Comparison of ENCODE assay signal across 16 cellular contexts in genomic region chr6:165985926-165986646, GRCh38.
DNase-seq lines count a peak whose midpoint lies in the region; ATAC-seq and TF ChIP-seq lines count a peak whose summit lies in the region.
"Had no signal": no experiment of that assay in that cellular context is flagged by ENCODE, and none has a peak within 500 bp of the region (broad histone marks: within the 10 kb centered on the region; RNA-seq: fewer than 3 reads in every experiment).

No MANE protein-coding gene starts in this region.

- H4K20me1 ChIP-seq in smooth muscle cell (ENCODE audit: low read depth): no peaks in the 10 kb centered on the region
- no peaks in the 10 kb centered on the region for H4K20me1 ChIP-seq in hepatocyte (ENCODE audit: insufficient read depth, poor library complexity, severe bottlenecking)
- no peaks in the 10 kb centered on the region for H4K20me1 ChIP-seq in Karpas-422 (ENCODE audit: insufficient read depth, low read depth, low read length)

- no peaks in the 10 kb centered on the region for H3F3A ChIP-seq in smooth muscle cell (ENCODE audit: low read depth)

- no peaks in the 10 kb centered on the region for H3K36me3 ChIP-seq in iPS-15b (ENCODE audit: control insufficient read depth, insufficient read depth, low read length)
- H3K36me3 ChIP-seq in smooth muscle cell (ENCODE audit: low read depth): no peaks in the 10 kb centered on the region
- H3K36me3 ChIP-seq in hepatocyte (replicated peaks; ENCODE audit: insufficient read depth, low read depth): no peaks in the 10 kb centered on the region
- H3K36me3 ChIP-seq in Karpas-422 (ENCODE audit: insufficient read depth, low read length): no peaks in the 10 kb centered on the region
- H3K36me3 ChIP-seq: spleen, transverse colon had no signal

- TF ChIP-seq CTCF in HFFc6 (IDR thresholded peaks at IDR 0.05): no peak
- no peak for TF ChIP-seq CTCF in brain (conservative IDR thresholded peaks at IDR 0.05)
- TF ChIP-seq CTCF in smooth muscle cell (IDR thresholded peaks at IDR 0.05; ENCODE audit: borderline replicate concordance, insufficient read depth, poor library complexity, severe bottlenecking): no peak
- no peak for TF ChIP-seq CTCF in hepatocyte (IDR thresholded peaks at IDR 0.05; ENCODE audit: poor library complexity)

- no peak overlapping the region for H2AFZ ChIP-seq in smooth muscle cell (ENCODE audit: low read depth)
- H2AFZ ChIP-seq in hepatocyte: no peak overlapping the region
- H2AFZ ChIP-seq in Karpas-422 (ENCODE audit: low read length): no peak overlapping the region

- peak overlapping the region; percentile 90 for H3K4me2 ChIP-seq in smooth muscle cell
- H3K4me2 ChIP-seq in hepatocyte: no peak overlapping the region
- H3K4me2 ChIP-seq in Karpas-422 (ENCODE audit: low read depth, low read length, poor library complexity, severe bottlenecking): no peak overlapping the region
- H3K4me2 ChIP-seq: SK-N-SH had no signal

- H3K4me1 Mint-ChIP-seq in HFFc6 (ENCODE audit: low read depth) (no peaks in the 10 kb centered on the region), brain (peaks cover 46% of the 10 kb centered on the region)

- peak overlapping the region; percentile 65 for H3K4me3 ChIP-seq in iPS-15b (ENCODE audit: low read depth, low read length)
- peak overlapping the region; percentile 51 for H3K4me3 ChIP-seq in smooth muscle cell
- H3K4me3 ChIP-seq in hepatocyte: no peak overlapping the region
- no peak overlapping the region for H3K4me3 ChIP-seq in Karpas-422 (ENCODE audit: low read length)

- WGBS in smooth muscle cell (ENCODE audit: low lambda C conversion rate): 9% methylated on average over 9 of the region's 17 CpGs
- WGBS in hepatocyte (ENCODE audit: low lambda C conversion rate, missing lambda C conversion rate): 8% methylated on average over 10 of the region's 17 CpGs

- peaks cover 1% of the 10 kb centered on the region for H3K27me3 Mint-ChIP-seq in HFFc6 (ENCODE audit: insufficient read depth)
- H3K27me3 Mint-ChIP-seq in brain: peaks cover 78% of the 10 kb centered on the region

- ATAC-seq in GM21619 (IDR thresholded peaks at IDR 0.05; ENCODE audit: unreplicated experiment): no peak
- ATAC-seq: natural killer cell had no signal

- no peak overlapping the region for H3K27ac Mint-ChIP-seq in HFFc6
- peak overlapping the region in 3 of 5 experiments; percentile 51 to 95 (median 68) for H3K27ac Mint-ChIP-seq in brain
- H3K27ac Mint-ChIP-seq: natural killer cell had no signal

- no peaks in the 10 kb centered on the region for H3K9me3 ChIP-seq in iPS-15b (ENCODE audit: control insufficient read depth, insufficient read depth, low read length)
- H3K9me3 ChIP-seq in smooth muscle cell (replicated peaks; ENCODE audit: low read depth): no peaks in the 10 kb centered on the region
- H3K9me3 ChIP-seq in hepatocyte (ENCODE audit: low read depth): no peaks in the 10 kb centered on the region
- H3K9me3 ChIP-seq in Karpas-422 (ENCODE audit: low read length): no peaks in the 10 kb centered on the region
- H3K9me3 ChIP-seq: SK-N-SH, spleen, transverse colon had no signal

- H3K9me2 ChIP-seq in hepatocyte (replicated peaks; ENCODE audit: insufficient read depth) (no peaks in the 10 kb centered on the region), Karpas-422 (replicated peaks; ENCODE audit: insufficient read depth, low read length) (no peaks in the 10 kb centered on the region)
- H3K9me2 ChIP-seq: SK-N-SH had no signal

- H3K36me3 Mint-ChIP-seq in HFFc6 (ENCODE audit: low read depth): no peaks in the 10 kb centered on the region
- no peaks in the 10 kb centered on the region for H3K36me3 Mint-ChIP-seq in brain
- H3K36me3 Mint-ChIP-seq: natural killer cell had no signal

- H3K9me3 Mint-ChIP-seq in HFFc6 (peaks cover 20% of the 10 kb centered on the region), brain (peaks cover 0 to 7% (median 3%) of the 10 kb centered on the region in 5 experiments)
- H3K9me3 Mint-ChIP-seq: natural killer cell had no signal

- H3K27ac ChIP-seq in smooth muscle cell (ENCODE audit: low read depth) (no peak overlapping the region), hepatocyte (no peak overlapping the region), Karpas-422 (ENCODE audit: low read length) (no peak overlapping the region)
- H3K27ac ChIP-seq: spleen had no signal

- H3K4me1 ChIP-seq in iPS-15b (ENCODE audit: control insufficient read depth, insufficient read depth, low read length) (peaks cover 9% of the 10 kb centered on the region), smooth muscle cell (ENCODE audit: low read depth) (peaks cover 4% of the 10 kb centered on the region), hepatocyte (ENCODE audit: insufficient read depth) (peaks cover 11% of the 10 kb centered on the region), Karpas-422 (ENCODE audit: low read length) (no peaks in the 10 kb centered on the region)

- DNase-seq in HFFc6 (no peak), smooth muscle cell (lab: John Stamatoyannopoulos, UW; ENCODE audit: unreplicated experiment) (no peak), hepatocyte (ENCODE audit: low spot score) (no peak), Karpas-422 (no peak)
- no peak for DNase-seq in stimulated activated CD4-positive, alpha-beta T cell treated with anti-CD3 and anti-CD28 coated beads, Interleukin-4, amount 100 ng/mL, for 24 hours
- DNase-seq: activated CD8-positive, alpha-beta memory T cell treated with anti-CD3 and anti-CD28 coated beads for 24 hours; activated naive CD4-positive, alpha-beta T cell; islet precursor cell; natural killer cell; NCI-H2081; spleen; transverse colon had no signal

- peak overlapping the region; percentile 76; the same call in 1 of the 2 replicates for H3K4me3 Mint-ChIP-seq in HFFc6
- H3K4me3 Mint-ChIP-seq in brain: peak overlapping the region; percentile 86 to 98 (median 89)
- H3K4me3 Mint-ChIP-seq: natural killer cell had no signal

- H3K27me3 ChIP-seq in iPS-15b (ENCODE audit: control insufficient read depth, insufficient read depth, low read length) (peaks cover 91% of the 10 kb centered on the region), smooth muscle cell (ENCODE audit: low read depth) (peaks cover 81% of the 10 kb centered on the region), hepatocyte (peaks cover 79% of the 10 kb centered on the region), Karpas-422 (ENCODE audit: low read length) (no peaks in the 10 kb centered on the region)

- H3K9ac ChIP-seq in iPS-15b (ENCODE audit: low read depth, low read length) (no peak overlapping the region), smooth muscle cell (ENCODE audit: low read depth) (no peak overlapping the region), Karpas-422 (ENCODE audit: low read length) (no peak overlapping the region)
- H3K9ac ChIP-seq: SK-N-SH had no signal

- no peaks in the 10 kb centered on the region for H3K79me2 ChIP-seq in smooth muscle cell (ENCODE audit: low read depth)
- no peaks in the 10 kb centered on the region for H3K79me2 ChIP-seq in hepatocyte
- no peaks in the 10 kb centered on the region for H3K79me2 ChIP-seq in Karpas-422 (ENCODE audit: low read length)

Comparison
In these comparisons a context has a peak if more than half of its experiments do, and no peak if none do; other contexts are left out.
1. H3K4me3 ChIP-seq: peak in iPS-15b (single experiment) and smooth muscle cell (single experiment); none in hepatocyte (single experiment) and Karpas-422 (single experiment).